ENCODE assay signal across 16 cellular contexts in the genomic region with DNA sequence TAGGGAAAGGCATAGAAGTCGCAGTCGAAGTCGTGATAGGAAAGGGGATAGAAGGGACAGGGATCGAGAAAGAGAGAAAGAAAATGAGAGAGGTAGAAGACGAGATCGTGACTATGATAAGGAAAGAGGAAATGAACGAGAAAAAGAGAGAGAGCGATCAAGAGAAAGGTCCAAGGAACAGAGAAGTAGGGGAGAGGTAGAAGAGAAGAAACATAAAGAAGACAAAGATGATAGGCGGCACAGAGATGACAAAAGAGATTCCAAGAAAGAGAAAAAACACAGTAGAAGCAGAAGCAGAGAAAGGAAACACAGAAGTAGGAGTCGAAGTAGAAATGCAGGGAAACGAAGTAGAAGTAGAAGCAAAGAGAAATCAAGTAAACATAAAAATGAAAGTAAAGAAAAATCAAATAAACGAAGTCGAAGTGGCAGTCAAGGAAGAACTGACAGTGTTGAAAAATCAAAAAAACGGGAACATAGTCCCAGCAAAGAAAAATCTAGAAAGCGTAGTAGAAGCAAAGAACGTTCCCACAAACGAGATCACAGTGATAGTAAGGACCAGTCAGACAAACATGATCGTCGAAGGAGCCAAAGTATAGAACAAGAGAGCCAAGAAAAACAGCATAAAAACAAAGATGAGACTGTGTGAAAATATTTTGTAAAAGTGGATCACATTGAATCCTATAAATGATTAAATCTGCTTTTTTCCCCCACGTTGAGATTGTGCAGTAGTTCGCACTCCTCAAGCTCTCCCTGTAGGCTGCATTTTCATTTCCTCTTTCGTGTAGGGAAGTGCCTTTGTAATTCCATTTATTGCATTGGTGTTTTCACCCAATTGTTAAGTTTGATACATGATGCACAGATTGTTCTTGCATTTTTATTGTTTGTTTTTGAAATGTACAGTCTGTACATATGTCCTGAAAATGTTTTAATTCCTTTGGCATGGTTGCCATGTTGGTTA. TPM values are rescaled to one million over a fixed set of nuclear protein-coding genes. Genes with fewer than 3 reads are reported as not detected.
A peak's percentile ranks its signal among the peaks of the same experiment; 100 is the strongest.
DNase-seq lines count a peak whose midpoint lies in the region; ATAC-seq and TF ChIP-seq lines count a peak whose summit lies in the region.
"Had no signal": no experiment of that assay in that cellular context is flagged by ENCODE, and none has a peak within 500 bp of the region (broad histone marks: within the 10 kb centered on the region; RNA-seq: fewer than 3 reads in every experiment).

No MANE protein-coding gene starts in this region.

- ATAC-seq in activated CD4-positive, alpha-beta T cell treated with anti-CD3 and anti-CD28 coated beads for 36 hours, result no peak
- no peak for ATAC-seq in psoas muscle
- no peak for ATAC-seq in left lobe of liver
- ATAC-seq in GM18498 (IDR thresholded peaks at IDR 0.05; ENCODE audit: unreplicated experiment), result no peak
- ATAC-seq: activated CD4-positive, CD25-positive, alpha-beta regulatory T cell treated with anti-CD3 and anti-CD28 coated beads, Interleukin-2, amount 50 U/mL, for 24 hours; foreskin keratinocyte; right cardiac atrium had no signal

- H3K36me3 ChIP-seq in psoas muscle (ENCODE audit: insufficient read depth in 1 of 2, low read depth in 1 of 2), result peaks cover 15 to 69% of the 10 kb centered on the region in 2 donors

- 87 to 91% (median 88%) methylated on average over 22 of the region's 22 CpGs for whole genome bisulfite sequencing in psoas muscle, 3 donors

- H3K27ac Mint-ChIP-seq in activated CD4-positive, alpha-beta T cell treated with anti-CD3 and anti-CD28 coated beads for 36 hours, result peak overlapping the region; percentile 83
- peak overlapping the region in 3 of 5 experiments; percentile 0 to 9 (median 3) for H3K27ac Mint-ChIP-seq in brain

- H3K4me1 Mint-ChIP-seq in activated CD4-positive, alpha-beta T cell treated with anti-CD3 and anti-CD28 coated beads for 36 hours, result peaks cover 71% of the 10 kb centered on the region
- peaks cover 10% of the 10 kb centered on the region for H3K4me1 Mint-ChIP-seq in brain

- intact Hi-C loops in activated CD4-positive, alpha-beta T cell treated with anti-CD3 and anti-CD28 coated beads for 36 hours (cut with DNase I, micrococcal nuclease), result loop anchor here (10.0 kb wide), 2 partner anchors 185 to 195 kb away; no protein-coding TSS in a partner anchor
- intact Hi-C loops in psoas muscle (cut with DNase I), result no loop called here

- no peak overlapping the region for H3K27ac ChIP-seq in psoas muscle
- H3K27ac ChIP-seq: foreskin keratinocyte had no signal

- H3K9me3 ChIP-seq in psoas muscle, result no peaks in the 10 kb centered on the region
- H3K9me3 ChIP-seq: transverse colon had no signal

- no peak for DNase-seq in activated CD4-positive, alpha-beta T cell treated with anti-CD3 and anti-CD28 coated beads for 36 hours
- DNase-seq in activated CD4-positive, alpha-beta T cell treated with anti-CD3 and anti-CD28 coated beads for 4 hours, result no peak
- DNase-seq in NOMO-1 treated with dmso at 0.1 percent for 144 hours (lab: John Stamatoyannopoulos, UW; ENCODE audit: unreplicated experiment), result peak; percentile 48
- no peak for DNase-seq in psoas muscle
- no peak for DNase-seq in left lobe of liver (ENCODE audit: low spot score)
- no peak for DNase-seq in KBM-7
- DNase-seq: foreskin keratinocyte, NCI-H1417, NCI-H748 treated with DMSO at 0.1 percent for 48 hours, right cardiac atrium, transverse colon had no signal

- CTCF ChIA-PET in activated CD4-positive, alpha-beta T cell treated with anti-CD3 and anti-CD28 coated beads for 36 hours (lab: Charles Lee), result no interaction called here

- H3K27me3 Mint-ChIP-seq in activated CD4-positive, alpha-beta T cell treated with anti-CD3 and anti-CD28 coated beads for 36 hours, result no peaks in the 10 kb centered on the region
- no peaks in the 10 kb centered on the region for H3K27me3 Mint-ChIP-seq in brain

- peaks cover 64% of the 10 kb centered on the region for H3K36me3 Mint-ChIP-seq in activated CD4-positive, alpha-beta T cell treated with anti-CD3 and anti-CD28 coated beads for 36 hours (ENCODE audit: low read depth)
- peaks cover 50% of the 10 kb centered on the region for H3K36me3 Mint-ChIP-seq in brain

- H3K27me3 ChIP-seq in psoas muscle (ENCODE audit: insufficient read depth in 3 of 3, low read length in 2 of 3), result no peaks in the 10 kb centered on the region
- H3K27me3 ChIP-seq: foreskin keratinocyte, transverse colon had no signal

- TF ChIP-seq CTCF in brain (conservative IDR thresholded peaks at IDR 0.05), result no peak
- TF ChIP-seq CTCF in psoas muscle (IDR thresholded peaks at IDR 0.05), result no peak

- H3K4me1 ChIP-seq in psoas muscle, result peaks cover 15% of the 10 kb centered on the region

- POLR2A ChIA-PET in activated CD4-positive, alpha-beta T cell treated with anti-CD3 and anti-CD28 coated beads for 36 hours (lab: Charles Lee), result no interaction called here

- peak overlapping the region; percentile 60 for H3K4me3 Mint-ChIP-seq in activated CD4-positive, alpha-beta T cell treated with anti-CD3 and anti-CD28 coated beads for 36 hours
- no peak overlapping the region for H3K4me3 Mint-ChIP-seq in brain

- H3K9me3 Mint-ChIP-seq in activated CD4-positive, alpha-beta T cell treated with anti-CD3 and anti-CD28 coated beads for 36 hours (ENCODE audit: low read depth), result no peaks in the 10 kb centered on the region
- H3K9me3 Mint-ChIP-seq in brain, result no peaks in the 10 kb centered on the region

- H3K4me3 ChIP-seq in psoas muscle, result peak overlapping the region; percentile 23
- H3K4me3 ChIP-seq: transverse colon had no signal

- in situ Hi-C loops in KBM-7 (cut with MboI; ENCODE audit: low pct_unique_long_range_greater_than_20kb, low sequenced_read_pairs), result no loop called here

RNA-seq across cellular contexts. Expression of a gene that starts 7.5 kb away (rescaled TPM):
- 10 to 100 TPM; 57.9 to 61.1 TPM for total RNA-seq in activated CD4-positive, alpha-beta T cell treated with anti-CD3 and anti-CD28 coated beads for 36 hours
- polyA plus RNA-seq in brain (ENCODE audit: insufficient read depth, low read depth, low replicate concordance) (16.9 TPM), psoas muscle (10 to 100 TPM; 14.2 to 28.9 (median 19.2) TPM)
- total RNA-seq in psoas muscle (10 to 100 TPM; 13.3 to 19.6 (median 16.5) TPM), left lobe of liver (12.0 TPM)

RNA-seq across cellular contexts. Expression of a gene that starts 13.1 kb away (rescaled TPM):
- under 1 TPM in 1 of 2 experiments, not detected in 1; 0.12 TPM for total RNA-seq in activated CD4-positive, alpha-beta T cell treated with anti-CD3 and anti-CD28 coated beads for 36 hours
- polyA plus RNA-seq in brain (ENCODE audit: insufficient read depth, low read depth, low replicate concordance), result not detected
- under 1 TPM in 1 of 4 donors, not detected in 3; 0.32 TPM for total RNA-seq in psoas muscle
- under 1 TPM in 1 of 3 donors, not detected in 2; 0.09 TPM for polyA plus RNA-seq in psoas muscle
- not detected for total RNA-seq in left lobe of liver
- total RNA-seq: A172, foreskin keratinocyte, SK-MEL-5, transverse colon had no signal
- polyA plus RNA-seq: right cardiac atrium had no signal

RNA-seq across cellular contexts. Expression of a gene that starts 38.8 kb away (rescaled TPM):
- 10 to 100 TPM; 14.6 to 20.6 TPM for total RNA-seq in activated CD4-positive, alpha-beta T cell treated with anti-CD3 and anti-CD28 coated beads for 36 hours
- 16.3 TPM for polyA plus RNA-seq in brain (ENCODE audit: insufficient read depth, low read depth, low replicate concordance)
- total RNA-seq in psoas muscle, result 1 to 10 TPM; 1.4 to 1.8 (median 1.6) TPM
- polyA plus RNA-seq in psoas muscle, result 1 to 10 TPM; 1.2 to 4.1 (median 3.6) TPM
- 0.58 TPM for total RNA-seq in left lobe of liver
- total RNA-seq: A172, SK-MEL-5 had no signal

RNA-seq across cellular contexts. Expression of a gene that starts 46.8 kb away (rescaled TPM):
- total RNA-seq in activated CD4-positive, alpha-beta T cell treated with anti-CD3 and anti-CD28 coated beads for 36 hours, result 10 to 100 TPM; 38.9 to 39.3 TPM
- 14.8 TPM for polyA plus RNA-seq in brain (ENCODE audit: insufficient read depth, low read depth, low replicate concordance)
- 10 to 100 TPM; 13.6 to 22.3 (median 17.7) TPM for total RNA-seq in psoas muscle
- 10 to 100 TPM; 12.7 to 21.1 (median 16.5) TPM for polyA plus RNA-seq in psoas muscle
- total RNA-seq in left lobe of liver, result 16.2 TPM

Comparison
In these comparisons a context has a peak if more than half of its experiments do, and no peak if none do; other contexts are left out.
1. intact Hi-C loops: an anchor here in activated CD4-positive, alpha-beta T cell treated with anti-CD3 and anti-CD28 coated beads for 36 hours (10.0 kb wide); none called in psoas muscle.